19 cellular contexts compared by ENCODE assay signal in genomic region chr9:114560956-114561355, GRCh38. TPM values are rescaled to one million over a fixed set of nuclear protein-coding genes. Genes with fewer than 3 reads are reported as not detected.
A peak's percentile ranks its signal among the peaks of the same experiment; 100 is the strongest.
DNase-seq lines count a peak whose midpoint lies in the region; ATAC-seq and TF ChIP-seq lines count a peak whose summit lies in the region.
"Had no signal": no experiment of that assay in that cellular context is flagged by ENCODE, and none has a peak within 500 bp of the region (broad histone marks: within the 10 kb centered on the region; RNA-seq: fewer than 3 reads in every experiment).

No MANE protein-coding gene starts in this region.

- no peak overlapping the region for H3K23ac ChIP-seq in trophoblast cell (ENCODE audit: low read length)

- H3K27ac Mint-ChIP-seq in HFFc6 (no peak overlapping the region), WTC11 (peak overlapping the region; percentile 50; the same call in 1 of the 2 replicates)
- H3K27ac Mint-ChIP-seq in activated naive CD8-positive, alpha-beta T cell treated with anti-CD3 and anti-CD28 coated beads, Interleukin-2, amount 50 U/mL, for 24 hours: no peak overlapping the region
- no peak overlapping the region for H3K27ac Mint-ChIP-seq in activated CD4-positive, alpha-beta memory T cell treated with anti-CD3 and anti-CD28 coated beads, Interleukin-2, amount 10 ng/mL, durations not matched to agents 7 days and 5 days
- H3K27ac Mint-ChIP-seq: CD4-positive, alpha-beta T cell had no signal

- no peak overlapping the region for H3K27ac ChIP-seq in trophoblast cell (ENCODE audit: low read depth, low read length)
- H3K27ac ChIP-seq: BLaER1 treated with 17β-estradiol and CSF1 and Interleukin-3, amounts not matched to agents 10 nM and 100 nM; RWPE1 had no signal

- H4K8ac ChIP-seq in trophoblast cell (ENCODE audit: low read depth, low read length): no peak overlapping the region

- no peak overlapping the region for H4K12ac ChIP-seq in trophoblast cell (ENCODE audit: low read depth, low read length)

- no peak overlapping the region for H3K4me3 Mint-ChIP-seq in HFFc6
- H3K4me3 Mint-ChIP-seq in WTC11: no peak overlapping the region
- no peak overlapping the region for H3K4me3 Mint-ChIP-seq in activated naive CD8-positive, alpha-beta T cell treated with anti-CD3 and anti-CD28 coated beads, Interleukin-2, amount 50 U/mL, for 24 hours
- H3K4me3 Mint-ChIP-seq in activated CD4-positive, alpha-beta memory T cell treated with anti-CD3 and anti-CD28 coated beads, Interleukin-2, amount 10 ng/mL, durations not matched to agents 7 days and 5 days: no peak overlapping the region
- H3K4me3 Mint-ChIP-seq: CD4-positive, alpha-beta T cell had no signal

- no peaks in the 10 kb centered on the region for H3K79me2 ChIP-seq in trophoblast cell (ENCODE audit: control insufficient read depth, insufficient read depth, low read length, poor library complexity)

- no peak overlapping the region for H2AFZ ChIP-seq in trophoblast cell (ENCODE audit: insufficient read depth, low read length, poor library complexity)

- no peak overlapping the region for H2AK5ac ChIP-seq in trophoblast cell (ENCODE audit: low read length)

- H3K36me3 Mint-ChIP-seq in HFFc6 (ENCODE audit: low read depth) (no peaks in the 10 kb centered on the region), WTC11 (peaks cover 4% of the 10 kb centered on the region; the same call in 1 of the 2 replicates)
- no peaks in the 10 kb centered on the region for H3K36me3 Mint-ChIP-seq in activated naive CD8-positive, alpha-beta T cell treated with anti-CD3 and anti-CD28 coated beads, Interleukin-2, amount 50 U/mL, for 24 hours (ENCODE audit: low read depth)
- H3K36me3 Mint-ChIP-seq in activated CD4-positive, alpha-beta memory T cell treated with anti-CD3 and anti-CD28 coated beads, Interleukin-2, amount 10 ng/mL, durations not matched to agents 7 days and 5 days (ENCODE audit: low read depth): no peaks in the 10 kb centered on the region

- H3K27me3 ChIP-seq in trophoblast cell (ENCODE audit: insufficient read depth, low read length): no peaks in the 10 kb centered on the region
- H3K27me3 ChIP-seq: BLaER1 treated with 17β-estradiol and CSF1 and Interleukin-3, amounts not matched to agents 10 nM and 100 nM had no signal

- no peaks in the 10 kb centered on the region for H3K36me3 ChIP-seq in trophoblast cell (ENCODE audit: control insufficient read depth in 1 of 2, insufficient read depth in 2 of 2, low read length in 2 of 2)
- H3K36me3 ChIP-seq: BLaER1 treated with 17β-estradiol and CSF1 and Interleukin-3, amounts not matched to agents 10 nM and 100 nM had no signal

- no peaks in the 10 kb centered on the region for H3K9me3 ChIP-seq in trophoblast cell (ENCODE audit: insufficient read depth, low read depth, low read length)

- CTCF ChIA-PET in WTC11 (lab: Charles Lee): interaction anchor here (1.2 kb wide), 1 partner anchor 56 kb away, joined by 3 read pairs; no protein-coding TSS in a partner anchor
- CTCF ChIA-PET in activated CD4-positive, alpha-beta memory T cell treated with anti-CD3 and anti-CD28 coated beads, Interleukin-2, amount 10 ng/mL, durations not matched to agents 7 days and 5 days (lab: Charles Lee): no interaction called here

- H4K91ac ChIP-seq in trophoblast cell (ENCODE audit: low read depth, low read length): no peak overlapping the region

- H2BK120ac ChIP-seq in trophoblast cell (ENCODE audit: insufficient read depth, low read length, poor library complexity): no peak overlapping the region

- no CpG with 5 or more reads among the region's 3 CpGs for WGBS in trophoblast cell (ENCODE audit: extremely low coverage, insufficient coverage, insufficient read length)

- H3K9me3 Mint-ChIP-seq in HFFc6 (no peaks in the 10 kb centered on the region), WTC11 (peaks cover 8% of the 10 kb centered on the region)
- H3K9me3 Mint-ChIP-seq in activated naive CD8-positive, alpha-beta T cell treated with anti-CD3 and anti-CD28 coated beads, Interleukin-2, amount 50 U/mL, for 24 hours: no peaks in the 10 kb centered on the region
- no peaks in the 10 kb centered on the region for H3K9me3 Mint-ChIP-seq in activated CD4-positive, alpha-beta memory T cell treated with anti-CD3 and anti-CD28 coated beads, Interleukin-2, amount 10 ng/mL, durations not matched to agents 7 days and 5 days
- H3K9me3 Mint-ChIP-seq: CD4-positive, alpha-beta T cell had no signal

- no peak overlapping the region for H3K9ac ChIP-seq in trophoblast cell (ENCODE audit: low read length)
- H3K9ac ChIP-seq: BLaER1 treated with 17β-estradiol and CSF1 and Interleukin-3, amounts not matched to agents 10 nM and 100 nM had no signal

- H3K4ac ChIP-seq in trophoblast cell (ENCODE audit: low read depth, low read length): no peak overlapping the region

- peak overlapping the region; percentile 51 for H2BK12ac ChIP-seq in trophoblast cell (ENCODE audit: low read length)

- peak; percentile 28 for DNase-seq in HFFc6
- DNase-seq in WTC11 (ENCODE audit: low spot score): no peak
- DNase-seq in fibroblast of peridontal ligament (ENCODE audit: extremely low read depth): peak; percentile 27
- no peak for DNase-seq in trophoblast cell
- no peak for DNase-seq in activated naive CD8-positive, alpha-beta T cell treated with anti-CD3 and anti-CD28 coated beads, Interleukin-2, amount 50 U/mL, for 24 hours
- no peak for DNase-seq in COLO668 (lab: John Stamatoyannopoulos, UW; ENCODE audit: unreplicated experiment)
- no peak for DNase-seq in activated CD4-positive, alpha-beta memory T cell treated with anti-CD3 and anti-CD28 coated beads, Interleukin-2, amount 10 ng/mL, durations not matched to agents 7 days and 5 days
- DNase-seq in NCI-H345 treated with DMSO at 0.1 percent for 48 hours (lab: John Stamatoyannopoulos, UW; ENCODE audit: unreplicated experiment): no peak
- DNase-seq: AML-193; CD4-positive, alpha-beta T cell; COR-L47; GF-D8; KG1; MM.1S; NCI-H2029; NCI-H526 treated with DMSO at 0.1 percent for 48 hours; SHP77 had no signal

- H3K4me2 ChIP-seq in trophoblast cell (ENCODE audit: low read length): no peak overlapping the region
- H3K4me2 ChIP-seq: BLaER1 treated with 17β-estradiol and CSF1 and Interleukin-3, amounts not matched to agents 10 nM and 100 nM had no signal

- H3K14ac ChIP-seq in trophoblast cell (ENCODE audit: low read length): no peak overlapping the region

- H2BK5ac ChIP-seq in trophoblast cell (ENCODE audit: low read depth, low read length, poor library complexity): no peak overlapping the region

- H3K27me3 Mint-ChIP-seq in HFFc6 (ENCODE audit: insufficient read depth): peaks cover 7% of the 10 kb centered on the region
- H3K27me3 Mint-ChIP-seq in WTC11 (ENCODE audit: low read depth): no peaks in the 10 kb centered on the region
- peaks cover 4% of the 10 kb centered on the region for H3K27me3 Mint-ChIP-seq in activated naive CD8-positive, alpha-beta T cell treated with anti-CD3 and anti-CD28 coated beads, Interleukin-2, amount 50 U/mL, for 24 hours
- peaks cover 15% of the 10 kb centered on the region for H3K27me3 Mint-ChIP-seq in activated CD4-positive, alpha-beta memory T cell treated with anti-CD3 and anti-CD28 coated beads, Interleukin-2, amount 10 ng/mL, durations not matched to agents 7 days and 5 days

- H3K18ac ChIP-seq in trophoblast cell (ENCODE audit: low read length): no peak overlapping the region

- H3K79me1 ChIP-seq in trophoblast cell (ENCODE audit: low read length): peaks cover 2% of the 10 kb centered on the region

- H3K4me1 Mint-ChIP-seq in HFFc6 (ENCODE audit: low read depth) (peaks cover 3% of the 10 kb centered on the region), WTC11 (peaks cover 5% of the 10 kb centered on the region; the same call in 1 of the 2 replicates)
- peaks cover 2% of the 10 kb centered on the region for H3K4me1 Mint-ChIP-seq in activated naive CD8-positive, alpha-beta T cell treated with anti-CD3 and anti-CD28 coated beads, Interleukin-2, amount 50 U/mL, for 24 hours
- H3K4me1 Mint-ChIP-seq in activated CD4-positive, alpha-beta memory T cell treated with anti-CD3 and anti-CD28 coated beads, Interleukin-2, amount 10 ng/mL, durations not matched to agents 7 days and 5 days: no peaks in the 10 kb centered on the region

- no peak for TF ChIP-seq CTCF in HFFc6 (IDR thresholded peaks at IDR 0.05)
- no peak for TF ChIP-seq CTCF in WTC11 (IDR thresholded peaks at IDR 0.05)

- no peak for ATAC-seq in WTC11
- no peak for ATAC-seq in activated naive CD8-positive, alpha-beta T cell treated with anti-CD3 and anti-CD28 coated beads, Interleukin-2, amount 50 U/mL, for 24 hours

- H3K4me3 ChIP-seq in trophoblast cell (ENCODE audit: low read depth, low read length): no peak overlapping the region
- H3K4me3 ChIP-seq: BLaER1 treated with 17β-estradiol and CSF1 and Interleukin-3, amounts not matched to agents 10 nM and 100 nM had no signal

- POLR2A ChIA-PET in WTC11 (lab: Charles Lee): interaction anchor here (0.6 kb wide), 1 partner anchor 18 kb away, joined by 5 read pairs; no protein-coding TSS in a partner anchor
- POLR2A ChIA-PET in activated CD4-positive, alpha-beta memory T cell treated with anti-CD3 and anti-CD28 coated beads, Interleukin-2, amount 10 ng/mL, durations not matched to agents 7 days and 5 days (lab: Charles Lee): no interaction called here

- peaks cover 0 to 8% of the 10 kb centered on the region in 2 experiments for H3K4me1 ChIP-seq in trophoblast cell (ENCODE audit: control insufficient read depth in 1 of 2, insufficient read depth in 2 of 2, low read length in 2 of 2)

TF ChIP-seq in WTC11, 78 proteins besides CTCF, POLR2A, EP300 and RAD21 (continues in another document):
- no peak for TF ChIP-seq ZNF671 (CRISPR knock-in tag; IDR thresholded peaks at IDR 0.05)
- no peak for TF ChIP-seq SOX15 (CRISPR knock-in tag; IDR thresholded peaks at IDR 0.05)

RNA-seq across cellular contexts. Expression of gene ATP6V1G1, which starts 26.6 kb away (rescaled TPM):
- 100 to 1,000 TPM in 1 of 6 experiments, 10 to 100 TPM in 5; 74.2 to 104 (median 86.5) TPM for total RNA-seq in HFFc6 (2021; fragmentation: NEBNext Ultra II Directional; extraction: Animal tissue kit (Norgen Biotek cat#: 25700))
- 91.3 to 108 TPM (median 92.4 TPM) in 3 replicates for total RNA-seq in WTC11 (2021)
- polyA plus RNA-seq in trophoblast cell (2013): 342 and 358 TPM in 2 replicates
- total RNA-seq in activated CD4-positive, alpha-beta memory T cell treated with anti-CD3 and anti-CD28 coated beads, Interleukin-2, amount 10 ng/mL, durations not matched to agents 7 days and 5 days: 10 to 100 TPM; 92.4 to 94.2 TPM

RNA-seq across cellular contexts. Expression of gene TMEM268, which starts 50.1 kb away (rescaled TPM):
- total RNA-seq in HFFc6 (2021; fragmentation: NEBNext Ultra II Directional; extraction: Animal tissue kit (Norgen Biotek cat#: 25700)): 1 to 10 TPM; 5.1 to 7.5 (median 5.6) TPM
- total RNA-seq in WTC11 (2021): 8.1 to 12.3 TPM (median 8.5 TPM) in 3 replicates
- polyA plus RNA-seq in trophoblast cell (2013): 7.5 and 8.4 TPM in 2 replicates
- 10 to 100 TPM; 18.1 to 20.1 TPM for total RNA-seq in activated CD4-positive, alpha-beta memory T cell treated with anti-CD3 and anti-CD28 coated beads, Interleukin-2, amount 10 ng/mL, durations not matched to agents 7 days and 5 days

RNA-seq across cellular contexts. Expression of gene WHRN, which starts 55.7 kb away (rescaled TPM):
- 1 to 10 TPM; 3.0 to 4.8 (median 3.6) TPM for total RNA-seq in HFFc6 (2021; fragmentation: NEBNext Ultra II Directional; extraction: Animal tissue kit (Norgen Biotek cat#: 25700))
- total RNA-seq in WTC11 (2021): 20.6 to 24.3 TPM (median 23.3 TPM) in 3 replicates
- polyA plus RNA-seq in trophoblast cell (2013): 16.1 and 16.7 TPM in 2 replicates
- 1 to 10 TPM; 4.5 to 4.8 TPM for total RNA-seq in activated CD4-positive, alpha-beta memory T cell treated with anti-CD3 and anti-CD28 coated beads, Interleukin-2, amount 10 ng/mL, durations not matched to agents 7 days and 5 days

Comparison
In these comparisons a context has a peak if more than half of its experiments do, and no peak if none do; other contexts are left out.
1. DNase-seq: peak in HFFc6 (single experiment) and fibroblast of peridontal ligament (single experiment); none in WTC11 (single experiment), trophoblast cell (0 of 2), activated naive CD8-positive, alpha-beta T cell treated with anti-CD3 and anti-CD28 coated beads, Interleukin-2, amount 50 U/mL, for 24 hours (single experiment), COLO668 (single experiment), activated CD4-positive, alpha-beta memory T cell treated with anti-CD3 and anti-CD28 coated beads, Interleukin-2, amount 10 ng/mL, durations not matched to agents 7 days and 5 days (single experiment) and NCI-H345 treated with DMSO at 0.1 percent for 48 hours (single experiment).